In genomic region chr21:29024474-29025327, GRCh38 we compare ENCODE assay signal across 8 cellular contexts. TPM values are rescaled to one million over a fixed set of nuclear protein-coding genes. Genes with fewer than 3 reads are reported as not detected.
DNase-seq lines count a peak whose midpoint lies in the region; ATAC-seq and TF ChIP-seq lines count a peak whose summit lies in the region.

Gene USP16, plus strand, starts transcription at chr21:29024668. Its CDS starts 3,246 bp downstream, at chr21:29027914.

- peak within 1 kb of the TSS; percentile 98 to 99 (median 99) for H3K27ac Mint-ChIP-seq in IgD-negative memory B cell

- H3K27me3 ChIP-seq in mononuclear cell (ENCODE audit: insufficient read depth, low read length): no peaks in the 10 kb centered on the region

- H3K4me3 Mint-ChIP-seq in IgD-negative memory B cell: peak within 1 kb of the TSS; percentile 96 to 99 (median 96)

- H3K27me3 Mint-ChIP-seq in IgD-negative memory B cell: no peaks in the 10 kb centered on the region

- peaks cover 3% of the 10 kb centered on the region for H3K36me3 Mint-ChIP-seq in IgD-negative memory B cell

- peak; percentile 96 for ATAC-seq in GM21529 (IDR thresholded peaks at IDR 0.05; ENCODE audit: unreplicated experiment)

- H3K4me1 Mint-ChIP-seq in IgD-negative memory B cell: peaks cover 22 to 34% (median 29%) of the 10 kb centered on the region in 3 donors

- DNase-seq in DMS 273 treated with DMSO at 0.1 percent for 48 hours (lab: John Stamatoyannopoulos, UW) (peak; percentile 95), OCI-M2 (lab: John Stamatoyannopoulos, UW; ENCODE audit: unreplicated experiment) (peak; percentile 97), activated T-cell treated with anti-CD3 and anti-CD28 coated beads for 4 hours (peak; percentile 91), epithelial cell of esophagus (ENCODE audit: low read depth) (peak; percentile 99)
- DNase-seq in stimulated activated CD8-positive, alpha-beta memory T cell treated with anti-CD3 and anti-CD28 coated beads, Interleukin-4, amount 100 ng/mL, for 1 hour (ENCODE audit: low read depth in 2 of 2, low spot score in 1 of 2): peak; percentile 81 to 91

- no peaks in the 10 kb centered on the region for H3K9me3 ChIP-seq in mononuclear cell (ENCODE audit: low read depth, low read length)

- peaks cover 43% of the 10 kb centered on the region for H3K4me1 ChIP-seq in mononuclear cell (ENCODE audit: insufficient read depth, low read length)

- H3K4me3 ChIP-seq in epithelial cell of esophagus (ENCODE audit: low read length): peak within 1 kb of the TSS; percentile 85
- peak within 1 kb of the TSS; percentile 80 for H3K4me3 ChIP-seq in mononuclear cell (ENCODE audit: low read length)

- no peaks in the 10 kb centered on the region for H3K9me3 Mint-ChIP-seq in IgD-negative memory B cell

- TF ChIP-seq CTCF in epithelial cell of esophagus (IDR thresholded peaks at IDR 0.05; ENCODE audit: insufficient read depth, low read depth, low read length, missing control alignments): peak; percentile 13

RNA-seq across cellular contexts. Expression of gene USP16, which starts in this region (rescaled TPM):
- polyA plus RNA-seq in IgD-negative memory B cell: 25.7 TPM
- total RNA-seq in mononuclear cell: 64.0 TPM

Comparison
In these comparisons a context has a peak if more than half of its experiments do, and no peak if none do; other contexts are left out.
1. Peak in every context shown above with its lines: DNase-seq, ATAC-seq and H3K4me3 ChIP-seq.